ENCODE assay signal across 22 cellular contexts in the genomic region with DNA sequence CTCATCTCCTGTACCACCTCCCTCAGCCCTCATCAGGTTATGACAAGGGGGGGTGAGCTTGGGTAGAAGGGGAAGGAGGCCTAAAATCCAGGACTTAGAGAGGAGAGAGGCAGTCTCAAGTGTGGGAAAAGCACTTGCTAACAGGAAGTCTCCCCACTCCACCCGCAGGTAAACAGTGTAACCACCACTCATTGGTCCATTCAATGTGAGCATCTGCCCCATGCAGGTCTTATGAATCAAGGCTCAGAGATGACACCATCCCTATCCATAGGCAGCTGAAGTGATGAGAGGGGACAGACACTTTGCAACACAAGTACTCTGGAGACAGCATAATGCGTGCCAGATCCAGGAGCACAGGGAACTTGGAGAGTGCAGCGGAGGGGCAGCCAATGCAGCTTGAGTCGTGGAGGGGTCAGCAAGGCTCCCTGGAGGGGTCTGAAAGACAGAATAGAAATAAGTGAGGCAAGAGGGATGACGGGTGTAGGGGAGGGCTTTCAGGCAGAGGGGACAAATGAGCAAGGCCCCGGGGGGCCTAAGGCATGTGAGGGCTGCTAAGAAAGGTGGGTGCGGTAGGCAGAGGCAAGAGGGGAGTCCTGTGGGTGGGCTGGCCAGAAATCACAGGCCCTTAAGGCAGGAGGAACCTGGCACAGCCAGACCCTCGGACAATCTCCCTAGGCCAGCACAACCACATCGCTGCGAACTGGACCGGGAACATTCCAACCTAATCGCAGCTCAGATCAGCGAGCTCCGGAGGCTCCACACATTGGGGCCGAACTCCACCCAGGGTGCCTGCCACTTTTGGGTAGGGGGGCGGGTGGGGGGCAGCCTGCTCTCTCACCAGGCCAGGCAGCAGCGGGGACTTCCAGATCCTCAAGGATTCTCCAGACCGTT. TPM values are rescaled to one million over a fixed set of nuclear protein-coding genes. Genes with fewer than 3 reads are reported as not detected.
A peak's percentile ranks its signal among the peaks of the same experiment; 100 is the strongest.
DNase-seq lines count a peak whose midpoint lies in the region; ATAC-seq and TF ChIP-seq lines count a peak whose summit lies in the region.
"Had no signal": no experiment of that assay in that cellular context is flagged by ENCODE, and none has a peak within 500 bp of the region (broad histone marks: within the 10 kb centered on the region; RNA-seq: fewer than 3 reads in every experiment).

No MANE protein-coding gene starts in this region.

- CTCF ChIA-PET in HEK293 (lab: Yijun Ruan, JAX) = interaction anchor here (0.5 to 9.2 kb wide), 8 partner anchors 6 to 1387 kb away, joined by 3 to 94 read pairs (median 4); no protein-coding TSS in a partner anchor

- peaks cover 2% of the 10 kb centered on the region for H3K4me1 Mint-ChIP-seq in activated T-helper 17 cell treated with anti-CD3 and anti-CD28 coated beads, Interleukin-2, amount 50 U/mL, for 72 hours
- peaks cover 23% of the 10 kb centered on the region for H3K4me1 Mint-ChIP-seq in mesothelial cell of epicardium
- peaks cover 5% of the 10 kb centered on the region for H3K4me1 Mint-ChIP-seq in activated naive CD8-positive, alpha-beta T cell treated with anti-CD3 and anti-CD28 coated beads, Interleukin-2, amount 50 U/mL, for 24 hours

- no peaks in the 10 kb centered on the region for H3K36me3 Mint-ChIP-seq in activated T-helper 17 cell treated with anti-CD3 and anti-CD28 coated beads, Interleukin-2, amount 50 U/mL, for 72 hours (ENCODE audit: low read depth)
- no peaks in the 10 kb centered on the region for H3K36me3 Mint-ChIP-seq in mesothelial cell of epicardium
- no peaks in the 10 kb centered on the region for H3K36me3 Mint-ChIP-seq in activated naive CD8-positive, alpha-beta T cell treated with anti-CD3 and anti-CD28 coated beads, Interleukin-2, amount 50 U/mL, for 24 hours (ENCODE audit: low read depth)
- H3K36me3 Mint-ChIP-seq: CD8-positive, alpha-beta memory T cell had no signal

- intact Hi-C loops in left ventricle myocardium inferior (cut with micrococcal nuclease) = no loop called here

- H3K9me3 ChIP-seq in HEK293 (ENCODE audit: control insufficient read depth, insufficient read depth, low read depth, low read length) (no peaks in the 10 kb centered on the region), left ventricle myocardium inferior (replicated peaks) (no peaks in the 10 kb centered on the region)
- H3K9me3 ChIP-seq: right atrium auricular region had no signal

- no peaks in the 10 kb centered on the region for H3K27me3 ChIP-seq in left ventricle myocardium inferior (ENCODE audit: low read depth)
- H3K27me3 ChIP-seq: right atrium auricular region had no signal

- H3K36me3 ChIP-seq in HEK293 (ENCODE audit: control insufficient read depth in 2 of 2, insufficient read depth in 1 of 2, low read length in 2 of 2) = no peaks in the 10 kb centered on the region
- no peaks in the 10 kb centered on the region for H3K36me3 ChIP-seq in left ventricle myocardium inferior
- H3K36me3 ChIP-seq: right atrium auricular region had no signal

- POLR2A ChIA-PET in HEK293 (lab: Yijun Ruan, JAX) = interaction anchor here (0.6 kb wide), 1 partner anchor 181 kb away, joined by 3 read pairs; no protein-coding TSS in a partner anchor

- no peak for ATAC-seq in activated T-helper 17 cell treated with anti-CD3 and anti-CD28 coated beads, Interleukin-2, amount 50 U/mL, for 72 hours (replicated peaks)
- no peak for ATAC-seq in activated naive CD8-positive, alpha-beta T cell treated with anti-CD3 and anti-CD28 coated beads, Interleukin-2, amount 50 U/mL, for 24 hours
- ATAC-seq: esophagus mucosa, left lobe of liver had no signal

- H3K4me3 Mint-ChIP-seq in activated T-helper 17 cell treated with anti-CD3 and anti-CD28 coated beads, Interleukin-2, amount 50 U/mL, for 72 hours = no peak overlapping the region
- H3K4me3 Mint-ChIP-seq in mesothelial cell of epicardium = peak overlapping the region; percentile 1
- H3K4me3 Mint-ChIP-seq in activated naive CD8-positive, alpha-beta T cell treated with anti-CD3 and anti-CD28 coated beads, Interleukin-2, amount 50 U/mL, for 24 hours = no peak overlapping the region
- H3K4me3 Mint-ChIP-seq: CD8-positive, alpha-beta memory T cell had no signal

- H3K4me1 ChIP-seq in HEK293 (ENCODE audit: control insufficient read depth, insufficient read depth, low read length) = no peaks in the 10 kb centered on the region; the same call in 1 of the 2 replicates
- peaks cover 22% of the 10 kb centered on the region for H3K4me1 ChIP-seq in left ventricle myocardium inferior

- H3K9me3 Mint-ChIP-seq in activated T-helper 17 cell treated with anti-CD3 and anti-CD28 coated beads, Interleukin-2, amount 50 U/mL, for 72 hours = no peaks in the 10 kb centered on the region
- no peaks in the 10 kb centered on the region for H3K9me3 Mint-ChIP-seq in mesothelial cell of epicardium
- H3K9me3 Mint-ChIP-seq in activated naive CD8-positive, alpha-beta T cell treated with anti-CD3 and anti-CD28 coated beads, Interleukin-2, amount 50 U/mL, for 24 hours = no peaks in the 10 kb centered on the region
- H3K9me3 Mint-ChIP-seq: CD8-positive, alpha-beta memory T cell had no signal

- peak overlapping the region; percentile 33 for H3K27ac Mint-ChIP-seq in activated T-helper 17 cell treated with anti-CD3 and anti-CD28 coated beads, Interleukin-2, amount 50 U/mL, for 72 hours
- peak overlapping the region; percentile 17 for H3K27ac Mint-ChIP-seq in mesothelial cell of epicardium
- H3K27ac Mint-ChIP-seq in activated naive CD8-positive, alpha-beta T cell treated with anti-CD3 and anti-CD28 coated beads, Interleukin-2, amount 50 U/mL, for 24 hours = no peak overlapping the region

- H3K27ac ChIP-seq in HEK293 (ENCODE audit: extremely low read depth, low read depth, low read length) = no peak overlapping the region
- H3K27ac ChIP-seq in left ventricle myocardium inferior (replicated peaks) = no peak overlapping the region
- H3K27ac ChIP-seq: right atrium auricular region, RWPE1 had no signal

- H3K4me3 ChIP-seq in HEK293 (ENCODE audit: low read depth, low read length) (no peak overlapping the region), left ventricle myocardium inferior (no peak overlapping the region)
- H3K4me3 ChIP-seq: right atrium auricular region had no signal

- DNase-seq in DMS53 (lab: John Stamatoyannopoulos, UW) (peak; percentile 96), mesothelial cell of epicardium (ENCODE audit: low spot score in 2 of 2, unreplicated experiment in 2 of 2) (peak in 1 of 2 experiments; percentile 51), left ventricle myocardium inferior (no peak)
- no peak for DNase-seq in activated naive CD8-positive, alpha-beta T cell treated with anti-CD3 and anti-CD28 coated beads, Interleukin-2, amount 50 U/mL, for 24 hours
- no peak for DNase-seq in stimulated activated CD4-positive, alpha-beta T cell treated with anti-CD3 and anti-CD28 coated beads, Interleukin-4, amount 100 ng/mL, for 24 hours
- DNase-seq in activated CD8-positive, alpha-beta memory T cell treated with anti-CD3 and anti-CD28 coated beads, Interleukin-2, amount 50 U/mL, for 4 hours = no peak
- DNase-seq: activated CD4-positive, alpha-beta T cell treated with anti-CD3 and anti-CD28 coated beads for 48 hours; activated gamma-delta T cell; amniotic stem cell; caudate nucleus; CD8-positive, alpha-beta memory T cell; EL; Karpas-422; NCI-H1105 treated with DMSO at 0.1 percent for 48 hours; NCI-H2227 treated with DMSO at 0.1 percent for 48 hours; occipital lobe had no signal

- no peak for TF ChIP-seq CTCF in HEK293 (tag by site-specific recombination; IDR thresholded peaks at IDR 0.05)
- no peak for TF ChIP-seq CTCF in mesothelial cell of epicardium (IDR thresholded peaks at IDR 0.05; ENCODE audit: unreplicated experiment)
- TF ChIP-seq CTCF in left ventricle myocardium inferior (IDR thresholded peaks at IDR 0.05; ENCODE audit: borderline replicate concordance) = no peak

- no peaks in the 10 kb centered on the region for H3K27me3 Mint-ChIP-seq in activated T-helper 17 cell treated with anti-CD3 and anti-CD28 coated beads, Interleukin-2, amount 50 U/mL, for 72 hours
- H3K27me3 Mint-ChIP-seq in mesothelial cell of epicardium (ENCODE audit: low read depth) = peaks cover 28% of the 10 kb centered on the region
- peaks cover 9% of the 10 kb centered on the region for H3K27me3 Mint-ChIP-seq in activated naive CD8-positive, alpha-beta T cell treated with anti-CD3 and anti-CD28 coated beads, Interleukin-2, amount 50 U/mL, for 24 hours

TF ChIP-seq in HEK293, 187 proteins besides CTCF, POLR2A, EP300 and RAD21:
- TF ChIP-seq ZNF335 (tag by site-specific recombination; conservative IDR thresholded peaks at IDR 0.05) (peak; percentile 22; the same call in 1 of the 2 replicates), ZNF10 (tag by site-specific recombination; IDR thresholded peaks at IDR 0.05) (0 out of 2 replicates have a peak, but pooled peaks have one; percentile 47), ZBTB20 (tag by site-specific recombination; IDR thresholded peaks at IDR 0.05) (no peak)

RNA-seq across cellular contexts. Expression of gene CYSTM1, which starts 23.0 kb away (rescaled TPM):
- 10 to 100 TPM; 11.3 to 11.9 TPM for total RNA-seq in activated T-helper 17 cell treated with anti-CD3 and anti-CD28 coated beads, Interleukin-2, amount 50 U/mL, for 72 hours
- total RNA-seq in mesothelial cell of epicardium = 10.0 to 12.1 TPM (median 11.4 TPM) in 3 replicates
- total RNA-seq in left ventricle myocardium inferior = 93.3 TPM

RNA-seq across cellular contexts. Expression of gene IGIP, which starts 26.2 kb away (rescaled TPM):
- 1 to 10 TPM; 2.4 to 6.7 TPM for total RNA-seq in activated T-helper 17 cell treated with anti-CD3 and anti-CD28 coated beads, Interleukin-2, amount 50 U/mL, for 72 hours
- 2.6 to 3.2 TPM (median 2.8 TPM) in 3 replicates for total RNA-seq in mesothelial cell of epicardium
- 12.0 TPM for total RNA-seq in left ventricle myocardium inferior

RNA-seq across cellular contexts. Expression of gene PURA, which starts 38.1 kb away (rescaled TPM):
- total RNA-seq in activated T-helper 17 cell treated with anti-CD3 and anti-CD28 coated beads, Interleukin-2, amount 50 U/mL, for 72 hours = 10 to 100 TPM; 11.1 to 14.3 TPM
- 8.1 to 8.5 TPM (median 8.3 TPM) in 3 replicates for total RNA-seq in mesothelial cell of epicardium
- 26.6 TPM for total RNA-seq in left ventricle myocardium inferior
